24 cellular contexts compared by ENCODE assay signal in the genomic region with DNA sequence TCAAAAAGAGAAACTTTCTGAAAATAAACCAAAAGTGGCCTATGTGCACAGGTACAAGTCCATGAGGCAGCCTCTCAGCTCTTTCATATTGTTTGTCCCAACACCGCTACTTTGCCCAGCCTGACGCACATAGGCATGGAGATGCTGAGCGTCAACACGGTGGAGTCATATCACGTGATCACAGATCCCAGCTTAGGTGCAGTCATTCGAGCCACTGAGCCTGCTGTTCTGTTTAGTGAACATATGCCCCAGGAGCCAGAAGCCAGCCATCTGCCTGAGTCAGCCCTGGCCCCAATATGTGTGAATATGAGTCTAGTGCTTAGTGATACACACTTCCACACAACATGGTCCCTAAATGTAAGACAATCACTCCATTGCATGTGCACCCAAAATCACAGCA.
DNase-seq lines count a peak whose midpoint lies in the region; ATAC-seq and TF ChIP-seq lines count a peak whose summit lies in the region.
"Had no signal": no experiment of that assay in that cellular context is flagged by ENCODE, and none has a peak within 500 bp of the region (broad histone marks: within the 10 kb centered on the region; RNA-seq: fewer than 3 reads in every experiment).

No MANE protein-coding gene starts in this region.

- H3K27ac ChIP-seq in cardiac muscle cell (peak overlapping the region; percentile 91), esophagus muscularis mucosa (replicated peaks in 1 of 4) (peak overlapping the region; percentile 81 to 88 (median 88)), thoracic aorta (peak overlapping the region; percentile 67 to 83)
- H3K27ac ChIP-seq: foreskin keratinocyte had no signal

- no peak for TF ChIP-seq POLR2A in esophagus muscularis mucosa (IDR thresholded peaks at IDR 0.05; ENCODE audit: low read depth)

- H3K27me3 ChIP-seq in cardiac muscle cell: no peaks in the 10 kb centered on the region
- no peaks in the 10 kb centered on the region for H3K27me3 ChIP-seq in esophagus muscularis mucosa
- H3K27me3 ChIP-seq in thoracic aorta (replicated peaks; ENCODE audit: insufficient read depth): no peaks in the 10 kb centered on the region
- H3K27me3 ChIP-seq: BE2C, foreskin keratinocyte, MG63 had no signal

- intact Hi-C loops in cardiac septum (cut with DNase I) (loop anchor here (1.0 kb wide), 1 partner anchor 49 kb away; no protein-coding TSS in a partner anchor), esophagus muscularis mucosa (cut with DNase I) (no loop called here)

- TF ChIP-seq EP300 in esophagus muscularis mucosa (IDR thresholded peaks at IDR 0.05): no peak

- ATAC-seq in thoracic aorta (ENCODE audit: insufficient number of reproducible peaks, low FRiP score, low read depth) (no peak), GM19397 (IDR thresholded peaks at IDR 0.05; ENCODE audit: unreplicated experiment) (no peak)
- ATAC-seq: foreskin keratinocyte, T-cell had no signal

- H3K9me3 ChIP-seq in cardiac muscle cell (ENCODE audit: low read depth): no peaks in the 10 kb centered on the region
- H3K9me3 ChIP-seq in esophagus muscularis mucosa: no peaks in the 10 kb centered on the region
- no peaks in the 10 kb centered on the region for H3K9me3 ChIP-seq in thoracic aorta
- H3K9me3 ChIP-seq: BE2C, MG63 had no signal

- H3K36me3 ChIP-seq in cardiac muscle cell (no peaks in the 10 kb centered on the region), esophagus muscularis mucosa (no peaks in the 10 kb centered on the region), thoracic aorta (no peaks in the 10 kb centered on the region)
- H3K36me3 ChIP-seq: BE2C, MG63 had no signal

- no peak for DNase-seq in cardiac muscle cell (ENCODE audit: low read depth in 1 of 2, low spot score in 1 of 2)
- DNase-seq in cardiac septum (ENCODE audit: low spot score): no peak
- peak; percentile 66 for DNase-seq in NCI-H446 treated with DMSO at 0.1 percent for 48 hours (lab: John Stamatoyannopoulos, UW)
- no peak for DNase-seq in esophagus muscularis mucosa (ENCODE audit: extremely low spot score)
- DNase-seq in thoracic aorta (ENCODE audit: low spot score): no peak
- DNase-seq in GF-D8 (lab: John Stamatoyannopoulos, UW): no peak
- DNase-seq in GM19238 (ENCODE audit: insufficient read length, low spot score): no peak
- DNase-seq: activated CD4-positive, alpha-beta T cell treated with anti-CD3 and anti-CD28 coated beads, Interleukin-2, amount 10 ng/mL, durations not matched to agents 24 days and 14 days; BE2C; COR-L47; effector CD8-positive, alpha-beta T cell; erythroblast; foreskin keratinocyte; GOT3; hypothalamus; MG63; NCI-H1436; NK-92 treated with Interleukin-12 subunit alpha and Interleukin-12 subunit beta, amount 100 ng/mL, for 24 hours; nucleus accumbens; SHP77 treated with DMSO at 0.1 percent for 48 hours; stimulated activated CD4-positive, alpha-beta T cell treated with anti-CD3 and anti-CD28 coated beads, Interleukin-2, amount 100 ng/mL, for 48 hours; stimulated activated naive CD4-positive, alpha-beta T cell treated with Interleukin-2 at 50 U/mL for 16 hours; T-cell had no signal

- WGBS in esophagus muscularis mucosa: 96% methylated on average over 6 of the region's 6 CpGs

- TF ChIP-seq CTCF in cardiac muscle cell (IDR thresholded peaks at IDR 0.05; ENCODE audit: low read depth, low read length) (no peak), esophagus muscularis mucosa (IDR thresholded peaks at IDR 0.05) (no peak), thoracic aorta (IDR thresholded peaks at IDR 0.05) (no peak)

- H3K4me1 ChIP-seq in cardiac muscle cell (ENCODE audit: low read depth) (peaks cover 48% of the 10 kb centered on the region), esophagus muscularis mucosa (peaks cover 47 to 56% (median 52%) of the 10 kb centered on the region in 4 donors), thoracic aorta (ENCODE audit: control insufficient read depth in 1 of 2, low read depth in 2 of 2) (peaks cover 31 to 49% of the 10 kb centered on the region in 2 donors)
- H3K4me1 ChIP-seq: BE2C had no signal

- no peak overlapping the region for H3K4me3 ChIP-seq in cardiac muscle cell
- H3K4me3 ChIP-seq in esophagus muscularis mucosa: no peak overlapping the region
- H3K4me3 ChIP-seq in thoracic aorta: no peak overlapping the region
- H3K4me3 ChIP-seq: MG63 had no signal
